1 cellular context compared by ENCODE assay signal in genomic region chr2:234447963-234448362, GRCh38.
TF ChIP-seq lines count a peak whose summit lies in the region.

No MANE protein-coding gene starts in this region.

TF ChIP-seq in H1, 55 proteins besides CTCF, POLR2A, EP300 and RAD21 (continued from another document):
- no peak for TF ChIP-seq CHD1 (IDR thresholded peaks at IDR 0.05; ENCODE audit: low read depth, low read length)
